ENCODE assay signal across 8 cellular contexts in genomic region chr20:3846378-3846739, GRCh38. TPM values are rescaled to one million over a fixed set of nuclear protein-coding genes. Genes with fewer than 3 reads are reported as not detected.
DNase-seq lines count a peak whose midpoint lies in the region; ATAC-seq and TF ChIP-seq lines count a peak whose summit lies in the region.

No MANE protein-coding gene starts in this region.

- H3K79me2 ChIP-seq in parathyroid adenoma = peaks cover 14% of the 10 kb centered on the region

- H3K4me3 Mint-ChIP-seq in Caco-2 (ENCODE audit: unreplicated experiment) = peak overlapping the region; percentile 92

- H2AFZ ChIP-seq in parathyroid adenoma = peak overlapping the region; percentile 92

- no peaks in the 10 kb centered on the region for H3K9me3 Mint-ChIP-seq in Caco-2 (ENCODE audit: unreplicated experiment)

- POLR2A ChIA-PET in Caco-2 (lab: Charles Lee) = no interaction called here

- H3K4me1 ChIP-seq in Caco-2 (peaks cover 12% of the 10 kb centered on the region), Peyer's patch (peaks cover 0 to 33% (median 8%) of the 10 kb centered on the region in 4 donors), esophagus (ENCODE audit: control insufficient read depth in 2 of 2, insufficient read depth in 2 of 2, low read length in 1 of 2) (peaks cover 5 to 16% of the 10 kb centered on the region in 2 donors), parathyroid adenoma (no peaks in the 10 kb centered on the region)

- CTCF ChIA-PET in Caco-2 (lab: Charles Lee) = no interaction called here

- no peaks in the 10 kb centered on the region for H3K9me3 ChIP-seq in Caco-2
- H3K9me3 ChIP-seq in Peyer's patch = no peaks in the 10 kb centered on the region
- H3K9me3 ChIP-seq in esophagus (ENCODE audit: control insufficient read depth in 2 of 2, insufficient read depth in 1 of 2, low read depth in 1 of 2, low read length in 1 of 2) = no peaks in the 10 kb centered on the region
- H3K9me3 ChIP-seq in parathyroid adenoma (ENCODE audit: control insufficient read depth, low read length) = no peaks in the 10 kb centered on the region

- peak overlapping the region; percentile 92 to 96 (median 95) for H3K27ac ChIP-seq in Peyer's patch
- H3K27ac ChIP-seq in esophagus (ENCODE audit: low read depth in 2 of 2, low read length in 1 of 2) = peak overlapping the region; percentile 88 to 91
- H3K27ac ChIP-seq in parathyroid adenoma = peak overlapping the region; percentile 82

- no TSS peak for BruUV-seq in Caco-2 (replicated peaks; lab: Mats Ljungman, UMichigan)

- H3K27me3 Mint-ChIP-seq in Caco-2 (ENCODE audit: insufficient read depth, unreplicated experiment) = no peaks in the 10 kb centered on the region

- peaks cover 29% of the 10 kb centered on the region for H3K36me3 Mint-ChIP-seq in Caco-2 (ENCODE audit: insufficient read depth, unreplicated experiment)

- peak overlapping the region; percentile 100 for H3K4me2 ChIP-seq in parathyroid adenoma (ENCODE audit: low read length)

- peaks cover 10% of the 10 kb centered on the region for H3K4me1 Mint-ChIP-seq in Caco-2 (ENCODE audit: low read depth, unreplicated experiment)

- TF ChIP-seq CTCF in Caco-2 (IDR thresholded peaks at IDR 0.05; ENCODE audit: insufficient read depth in 1 of 2, low read depth in 1 of 2, low read length in 1 of 2, severe bottlenecking in 1 of 2, unreplicated experiment in 1 of 2) = no peak
- TF ChIP-seq CTCF in Peyer's patch (IDR thresholded peaks at IDR 0.05) = no peak
- no peak for TF ChIP-seq CTCF in parathyroid adenoma (IDR thresholded peaks at IDR 0.05)

- 0% methylated on average over 22 of the region's 22 CpGs for WGBS in esophagus, 2 donors

- H3K4me3 ChIP-seq in Caco-2 (ENCODE audit: low read depth, low read length) = peak overlapping the region; percentile 57
- peak overlapping the region; percentile 79 to 95 (median 90) for H3K4me3 ChIP-seq in Peyer's patch
- peak overlapping the region; percentile 76 to 96 for H3K4me3 ChIP-seq in esophagus (ENCODE audit: low read depth in 1 of 2, low read length in 2 of 2)
- peak overlapping the region; percentile 89 for H3K4me3 ChIP-seq in parathyroid adenoma (ENCODE audit: low read depth, low read length)

- no peak for TF ChIP-seq POLR2A in Peyer's patch (IDR thresholded peaks at IDR 0.05)

- intact Hi-C loops in Caco-2 (cut with micrococcal nuclease; ENCODE audit: unreplicated experiment) = loop anchor here (1.0 to 2.0 kb wide), 2 partner anchors 8 to 26 kb away; partner anchors contain the start of gene AP5S1

- ATAC-seq in GM18502 (IDR thresholded peaks at IDR 0.05; ENCODE audit: poor library complexity, unreplicated experiment) (no peak), GM19463 (IDR thresholded peaks at IDR 0.05; ENCODE audit: unreplicated experiment) (no peak)

- H3K36me3 ChIP-seq in Caco-2 (ENCODE audit: control insufficient read depth, insufficient read depth, low read length) (no peaks in the 10 kb centered on the region), Peyer's patch (no peaks in the 10 kb centered on the region), esophagus (ENCODE audit: control insufficient read depth in 2 of 2, insufficient read depth in 2 of 2, low read length in 1 of 2) (peaks cover 0 to 4% of the 10 kb centered on the region in 2 donors), parathyroid adenoma (ENCODE audit: control insufficient read depth, insufficient read depth, low read length) (no peaks in the 10 kb centered on the region)

- H3K9ac ChIP-seq in parathyroid adenoma = peak overlapping the region; percentile 47

- DNase-seq in Caco-2 (no peak), Peyer's patch (no peak), NOMO-1 (lab: John Stamatoyannopoulos, UW; ENCODE audit: unreplicated experiment in 2 of 2) (no peak), NCI-H2196 (lab: John Stamatoyannopoulos, UW; ENCODE audit: unreplicated experiment) (no peak)

- H3K27me3 ChIP-seq in Caco-2 (replicated peaks; ENCODE audit: control insufficient read depth, insufficient read depth, low read length) = no peaks in the 10 kb centered on the region
- H3K27me3 ChIP-seq in Peyer's patch = no peaks in the 10 kb centered on the region
- H3K27me3 ChIP-seq in esophagus (ENCODE audit: control insufficient read depth in 1 of 2, insufficient read depth in 2 of 2, low read length in 2 of 2) = no peaks in the 10 kb centered on the region
- H3K27me3 ChIP-seq in parathyroid adenoma (ENCODE audit: control insufficient read depth, insufficient read depth, low read length) = no peaks in the 10 kb centered on the region

- H3K27ac Mint-ChIP-seq in Caco-2 (ENCODE audit: unreplicated experiment) = peak overlapping the region; percentile 94

RNA-seq across cellular contexts. Expression of gene MAVS, which starts 0.3 kb away (rescaled TPM):
- 49.3 and 56.4 TPM in 2 replicates for total RNA-seq in Caco-2 (2022)
- total RNA-seq in Peyer's patch = 10 to 100 TPM; 39.6 to 94.4 (median 69.7) TPM
- 10 to 100 TPM in 1 of 2 donors, 1 to 10 TPM in 1; 9.2 to 20.5 TPM for polyA plus RNA-seq in esophagus

RNA-seq across cellular contexts. Expression of gene AP5S1, which starts 26.0 kb away (rescaled TPM):
- total RNA-seq in Caco-2 (2022) (14.9 and 17.3 TPM in 2 replicates), Peyer's patch (10 to 100 TPM; 11.6 to 26.4 (median 22.5) TPM)
- polyA plus RNA-seq in esophagus = 1 to 10 TPM; 4.6 to 7.9 TPM

RNA-seq across cellular contexts. Expression of gene PANK2, which starts 42.8 kb away (rescaled TPM):
- 55.8 and 58.3 TPM in 2 replicates for total RNA-seq in Caco-2 (2022)
- 10 to 100 TPM; 17.9 to 53.6 (median 43.2) TPM for total RNA-seq in Peyer's patch
- polyA plus RNA-seq in esophagus = 10 to 100 TPM; 31.0 to 31.9 TPM

RNA-seq across cellular contexts. Expression of gene CDC25B, which starts 50.2 kb away (rescaled TPM):
- total RNA-seq in Caco-2 (2022) (59.0 and 66.7 TPM in 2 replicates), Peyer's patch (100 to 1,000 TPM in 1 of 4 donors, 10 to 100 TPM in 3; 14.2 to 202 (median 34.1) TPM)
- polyA plus RNA-seq in esophagus = 10 to 100 TPM; 15.6 to 21.8 TPM

RNA-seq across cellular contexts. Expression of gene CENPB, which starts 59.8 kb away (rescaled TPM):
- total RNA-seq in Caco-2 (2022) = 72.7 and 84.3 TPM in 2 replicates
- total RNA-seq in Peyer's patch = 10 to 100 TPM; 39.8 to 61.9 (median 47.0) TPM
- polyA plus RNA-seq in esophagus = 10 to 100 TPM; 33.3 to 43.4 TPM
